ENCODE assay signal across 8 cellular contexts in the genomic region with DNA sequence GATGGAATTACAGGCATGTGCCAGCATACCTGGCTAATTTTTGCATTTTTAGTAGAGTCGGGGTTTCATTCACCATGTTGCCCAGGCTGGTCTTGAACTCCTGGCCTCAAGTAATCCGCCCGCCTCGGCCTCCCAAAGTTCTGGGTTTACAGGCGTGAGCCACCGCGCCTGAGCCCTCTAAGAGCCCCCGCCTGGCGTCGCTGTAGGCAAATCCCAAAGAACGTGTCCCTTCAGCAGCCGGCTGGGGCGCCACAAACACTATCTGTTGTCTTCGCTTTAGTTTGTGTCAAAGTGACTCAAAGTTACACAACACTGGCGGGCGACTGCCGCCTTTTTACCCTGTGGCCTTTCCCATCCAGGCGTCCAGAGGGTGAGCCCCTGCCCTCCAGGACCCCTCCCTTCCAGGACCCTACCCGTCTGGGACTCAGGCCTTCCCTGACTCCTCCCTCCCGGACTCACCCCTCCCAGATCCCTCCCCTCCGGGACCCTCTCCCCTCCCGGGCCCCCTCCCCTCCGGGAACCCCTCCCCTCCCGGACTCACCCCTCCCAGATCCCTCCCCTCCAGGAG.
DNase-seq lines count a peak whose midpoint lies in the region; ATAC-seq lines count a peak whose summit lies in the region.

No MANE protein-coding gene starts in this region.

- H3K4me1 Mint-ChIP-seq in memory B cell, result peaks cover 11% of the 10 kb centered on the region

- peak overlapping the region; percentile 79 for H3K4me3 ChIP-seq in effector memory CD4-positive, alpha-beta T cell (ENCODE audit: insufficient read depth, low read depth, low read length, poor library complexity, severe bottlenecking)

- H3K27ac Mint-ChIP-seq in memory B cell, result peak overlapping the region; percentile 95

- peak overlapping the region; percentile 79 for H3K27ac ChIP-seq in effector memory CD4-positive, alpha-beta T cell (ENCODE audit: insufficient read depth, low read length, poor library complexity, severe bottlenecking)

- H3K36me3 Mint-ChIP-seq in memory B cell, result peaks cover 3% of the 10 kb centered on the region

- ATAC-seq in GM19463 (IDR thresholded peaks at IDR 0.05; ENCODE audit: unreplicated experiment), result peak; percentile 34
- peak; percentile 57 for ATAC-seq in memory B cell (ENCODE audit: low read depth)

- H3K9me3 ChIP-seq in effector memory CD4-positive, alpha-beta T cell (ENCODE audit: control insufficient read depth, low read length), result no peaks in the 10 kb centered on the region

- DNase-seq in C1 segment of cervical spinal cord (lab: John Stamatoyannopoulos, UW) (peak in 13 of 14 donors; percentile 17 to 84 (median 70)), HS-5 (ENCODE audit: low read depth) (peak; percentile 78), NK-92 (lab: John Stamatoyannopoulos, UW; ENCODE audit: unreplicated experiment) (peak; percentile 25), memory B cell (ENCODE audit: low spot score in 2 of 2) (peak; percentile 80 to 82)
- peak; percentile 91 for DNase-seq in activated CD8-positive, alpha-beta memory T cell treated with anti-CD3 and anti-CD28 coated beads for 24 hours
- DNase-seq in effector memory CD4-positive, alpha-beta T cell, result peak; percentile 69 to 81 (median 74)
- DNase-seq in stimulated activated CD4-positive, alpha-beta T cell treated with anti-CD3 and anti-CD28 coated beads, TNF-alpha, amount 100 ng/mL, for 48 hours (ENCODE audit: low read depth in 3 of 3), result peak; percentile 81 to 88 (median 82)

- H3K36me3 ChIP-seq in effector memory CD4-positive, alpha-beta T cell (ENCODE audit: control insufficient read depth, insufficient read depth, low read length), result peaks cover 11% of the 10 kb centered on the region

- H3K4me3 Mint-ChIP-seq in memory B cell, result peak overlapping the region; percentile 96

- H3K27me3 Mint-ChIP-seq in memory B cell, result no peaks in the 10 kb centered on the region

- H3K27me3 ChIP-seq in effector memory CD4-positive, alpha-beta T cell (replicated peaks; ENCODE audit: control insufficient read depth, insufficient read depth, low read length, poor library complexity, severe bottlenecking), result no peaks in the 10 kb centered on the region

- no peaks in the 10 kb centered on the region for H3K9me3 Mint-ChIP-seq in memory B cell

- peaks cover 27% of the 10 kb centered on the region for H3K4me1 ChIP-seq in effector memory CD4-positive, alpha-beta T cell (ENCODE audit: control insufficient read depth, insufficient read depth, low read length, poor library complexity, severe bottlenecking)

Comparison
In these comparisons a context has a peak if more than half of its experiments do, and no peak if none do; other contexts are left out.
1. Peak in every context shown above with its lines: DNase-seq, ATAC-seq, H3K4me3 ChIP-seq and H3K27ac ChIP-seq.
2. DNase-seq: peak in every context shown above with its lines; median percentile 91 in activated CD8-positive, alpha-beta memory T cell treated with anti-CD3 and anti-CD28 coated beads for 24 hours; 82 in stimulated activated CD4-positive, alpha-beta T cell treated with anti-CD3 and anti-CD28 coated beads, TNF-alpha, amount 100 ng/mL, for 48 hours; 81 in memory B cell; 78 in HS-5; 74 in effector memory CD4-positive, alpha-beta T cell; 70 in C1 segment of cervical spinal cord; 25 in NK-92.